Comparison of ENCODE assay signal across 16 cellular contexts in the genomic region with DNA sequence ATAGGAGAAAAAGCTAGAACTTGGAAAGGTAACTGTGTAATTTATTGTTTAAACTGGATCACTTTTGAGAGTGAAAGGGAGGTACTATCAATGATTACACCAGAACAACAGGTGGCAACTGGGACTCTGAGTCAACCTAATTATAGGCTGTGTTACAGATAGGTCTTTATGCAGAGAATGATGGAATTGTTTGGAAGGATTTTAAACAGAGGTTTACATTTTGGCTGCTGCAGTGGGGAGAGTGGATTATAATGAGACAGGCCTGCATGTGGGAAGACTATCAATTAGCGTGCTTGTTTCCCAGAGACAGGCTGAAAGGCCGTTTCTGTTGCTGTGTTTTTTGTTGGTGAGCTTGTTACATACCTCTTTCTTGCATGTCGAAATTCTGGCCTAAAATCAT.
DNase-seq lines count a peak whose midpoint lies in the region; ATAC-seq and TF ChIP-seq lines count a peak whose summit lies in the region.
"Had no signal": no experiment of that assay in that cellular context is flagged by ENCODE, and none has a peak within 500 bp of the region (broad histone marks: within the 10 kb centered on the region; RNA-seq: fewer than 3 reads in every experiment).

No MANE protein-coding gene starts in this region.

- H3K36me3 ChIP-seq in neuronal stem cell (replicated peaks in 1 of 2; ENCODE audit: control insufficient read depth in 2 of 2, insufficient read depth in 2 of 2, low read length in 2 of 2) = no peaks in the 10 kb centered on the region
- H3K36me3 ChIP-seq in gastrocnemius medialis = no peaks in the 10 kb centered on the region
- H3K36me3 ChIP-seq: thoracic aorta had no signal

- H3K27me3 Mint-ChIP-seq in natural killer cell treated with Interleukin-12 subunit alpha and Interleukin-12 subunit beta and Interleukin-15 and Interleukin-18, amount 100 ng/mL, for 72 hours = no peaks in the 10 kb centered on the region
- H3K27me3 Mint-ChIP-seq: CD4-positive, alpha-beta T cell; dendritic cell treated with granulocyte-macrophage colony-stimulating factor and Interleukin-4, amounts not matched to agents 40 ng/mL and 50 ng/mL, for 4 days had no signal

- H3K9me3 Mint-ChIP-seq in natural killer cell treated with Interleukin-12 subunit alpha and Interleukin-12 subunit beta and Interleukin-15 and Interleukin-18, amount 100 ng/mL, for 72 hours = peaks cover 4% of the 10 kb centered on the region
- H3K9me3 Mint-ChIP-seq: activated T-helper 1 cell treated with anti-CD3 and anti-CD28 coated beads, Interleukin-12 subunit alpha, Interleukin-12 subunit beta, Interleukin-2, Interleukin-4 antibody, amounts not matched to agents 30 ng/mL and 10 ng/mL and 1 ng/mL, durations not matched to agents 14 hours and 24 hours and 36 hours; CD4-positive, alpha-beta T cell; dendritic cell treated with granulocyte-macrophage colony-stimulating factor and Interleukin-4, amounts not matched to agents 40 ng/mL and 50 ng/mL, for 4 days; H9 had no signal

- WGBS in neuronal stem cell (ENCODE audit: extremely low coverage in 2 of 2, insufficient read length in 2 of 2, insufficient replicate concordance in 1 of 2), 2 donors = no CpG with 5 or more reads among the region's 3 CpGs

- H3K9me3 ChIP-seq in neuronal stem cell (replicated peaks in 1 of 2; ENCODE audit: control insufficient read depth in 2 of 2, insufficient read depth in 1 of 2, low read depth in 1 of 2, low read length in 2 of 2) (no peaks in the 10 kb centered on the region), gastrocnemius medialis (no peaks in the 10 kb centered on the region)
- H3K9me3 ChIP-seq: thoracic aorta had no signal

- no peak overlapping the region for H2BK15ac ChIP-seq in neuronal stem cell (ENCODE audit: low read length)

- H3K27ac ChIP-seq in neuronal stem cell (replicated peaks; ENCODE audit: low read length) = no peak overlapping the region
- H3K27ac ChIP-seq in gastrocnemius medialis = no peak overlapping the region
- H3K27ac ChIP-seq: thoracic aorta had no signal

- H2AFZ ChIP-seq in neuronal stem cell (ENCODE audit: low read length) = peak overlapping the region; percentile 51

- no peak overlapping the region for H3K4me3 Mint-ChIP-seq in natural killer cell treated with Interleukin-12 subunit alpha and Interleukin-12 subunit beta and Interleukin-15 and Interleukin-18, amount 100 ng/mL, for 72 hours
- H3K4me3 Mint-ChIP-seq: activated T-helper 1 cell treated with anti-CD3 and anti-CD28 coated beads, Interleukin-12 subunit alpha, Interleukin-12 subunit beta, Interleukin-2, Interleukin-4 antibody, amounts not matched to agents 30 ng/mL and 10 ng/mL and 1 ng/mL, durations not matched to agents 14 hours and 24 hours and 36 hours; CD4-positive, alpha-beta T cell; dendritic cell treated with granulocyte-macrophage colony-stimulating factor and Interleukin-4, amounts not matched to agents 40 ng/mL and 50 ng/mL, for 4 days; H9 had no signal

- H3K4ac ChIP-seq in neuronal stem cell (ENCODE audit: low read length) = no peak overlapping the region

- H3K18ac ChIP-seq in neuronal stem cell (ENCODE audit: low read length) = no peak overlapping the region

- no peak overlapping the region for H2BK5ac ChIP-seq in neuronal stem cell (ENCODE audit: low read length)

- H3K79me1 ChIP-seq in neuronal stem cell (ENCODE audit: low read depth, low read length) = no peaks in the 10 kb centered on the region

- H3K23ac ChIP-seq in neuronal stem cell (ENCODE audit: low read depth, low read length, poor library complexity) = no peak overlapping the region

- peaks cover 2% of the 10 kb centered on the region in 2 donors for H3K4me1 ChIP-seq in neuronal stem cell (ENCODE audit: control insufficient read depth in 2 of 2, insufficient read depth in 1 of 2, low read depth in 1 of 2, low read length in 2 of 2)
- no peaks in the 10 kb centered on the region for H3K4me1 ChIP-seq in gastrocnemius medialis

- H3K9ac ChIP-seq in neuronal stem cell (ENCODE audit: low read depth, low read length, poor library complexity) = no peak overlapping the region

- in situ Hi-C loops in SK-MEL-5 (cut with HindIII; ENCODE audit: low pct_unique_long_range_greater_than_20kb, low sequenced_read_pairs) = no loop called here
- in situ Hi-C loops in gastrocnemius medialis (cut with MboI; ENCODE audit: low sequenced_read_pairs in 4 of 4) = no loop called here

- H3K36me3 Mint-ChIP-seq in natural killer cell treated with Interleukin-12 subunit alpha and Interleukin-12 subunit beta and Interleukin-15 and Interleukin-18, amount 100 ng/mL, for 72 hours = no peaks in the 10 kb centered on the region

- no peak overlapping the region for H4K8ac ChIP-seq in neuronal stem cell (ENCODE audit: low read depth, low read length)

- DNase-seq in NCI-H146 treated with DMSO at 0.1 percent for 48 hours (lab: John Stamatoyannopoulos, UW; ENCODE audit: unreplicated experiment) (peak; percentile 97), SK-MEL-5 (ENCODE audit: low read depth, low spot score) (peak; percentile 33), neuronal stem cell (ENCODE audit: low spot score) (no peak), gastrocnemius medialis (no peak)
- no peak for DNase-seq in natural killer cell treated with Interleukin-12 subunit alpha and Interleukin-12 subunit beta and Interleukin-15 and Interleukin-18, amount 100 ng/mL, for 72 hours (ENCODE audit: low spot score)
- DNase-seq: activated CD4-positive, alpha-beta T cell treated with anti-CD3 and anti-CD28 coated beads, Interleukin-2, amount 50 U/mL, for 1 hour; amniotic stem cell; CD4-positive, alpha-beta T cell; H9 had no signal

- no peak overlapping the region for H4K91ac ChIP-seq in neuronal stem cell (ENCODE audit: low read depth, low read length, poor library complexity)

- TF ChIP-seq POLR2A in gastrocnemius medialis (IDR thresholded peaks at IDR 0.05) = no peak

- no peak for TF ChIP-seq CTCF in gastrocnemius medialis (IDR thresholded peaks at IDR 0.05 in 4 of 5, conservative IDR thresholded peaks at IDR 0.05 in 1 of 5)

- H3K4me2 ChIP-seq in neuronal stem cell (ENCODE audit: insufficient read depth, low read length, poor library complexity, severe bottlenecking) = no peak overlapping the region

- no peaks in the 10 kb centered on the region for H3K4me1 Mint-ChIP-seq in natural killer cell treated with Interleukin-12 subunit alpha and Interleukin-12 subunit beta and Interleukin-15 and Interleukin-18, amount 100 ng/mL, for 72 hours (ENCODE audit: low read depth in 2 of 2)

- intact Hi-C loops in gastrocnemius medialis (cut with DNase I; ENCODE audit: low total_unique reads) = no loop called here

- H2BK12ac ChIP-seq in neuronal stem cell (ENCODE audit: low read length) = no peak overlapping the region

- no peak overlapping the region for H2AK5ac ChIP-seq in neuronal stem cell (ENCODE audit: low read depth, low read length)

- no peak overlapping the region for H3K27ac Mint-ChIP-seq in natural killer cell treated with Interleukin-12 subunit alpha and Interleukin-12 subunit beta and Interleukin-15 and Interleukin-18, amount 100 ng/mL, for 72 hours
- H3K27ac Mint-ChIP-seq: activated T-helper 1 cell treated with anti-CD3 and anti-CD28 coated beads, Interleukin-12 subunit alpha, Interleukin-12 subunit beta, Interleukin-2, Interleukin-4 antibody, amounts not matched to agents 30 ng/mL and 10 ng/mL and 1 ng/mL, durations not matched to agents 14 hours and 24 hours and 36 hours; CD4-positive, alpha-beta T cell; dendritic cell treated with granulocyte-macrophage colony-stimulating factor and Interleukin-4, amounts not matched to agents 40 ng/mL and 50 ng/mL, for 4 days; H9 had no signal

- H3K4me3 ChIP-seq in neuronal stem cell (ENCODE audit: low read length in 2 of 2) (no peak overlapping the region), gastrocnemius medialis (no peak overlapping the region)
- H3K4me3 ChIP-seq: thoracic aorta had no signal

- no peak overlapping the region for H3K14ac ChIP-seq in neuronal stem cell (ENCODE audit: low read length)

- H2BK120ac ChIP-seq in neuronal stem cell (ENCODE audit: low read depth, low read length) = no peak overlapping the region

- ATAC-seq in GM18907 (IDR thresholded peaks at IDR 0.05; ENCODE audit: unreplicated experiment) = peak; percentile 59
- ATAC-seq in natural killer cell treated with Interleukin-12 subunit alpha and Interleukin-12 subunit beta and Interleukin-15 and Interleukin-18, amount 100 ng/mL, for 72 hours = no peak
- ATAC-seq in gastrocnemius medialis = no peak
- ATAC-seq in HG03025 (IDR thresholded peaks at IDR 0.05; ENCODE audit: low FRiP score, unreplicated experiment) = no peak
- no peak for ATAC-seq in HG02623 (IDR thresholded peaks at IDR 0.05; ENCODE audit: unreplicated experiment)
- ATAC-seq: Panc1 had no signal

- H3K27me3 ChIP-seq in neuronal stem cell (ENCODE audit: control insufficient read depth in 3 of 3, insufficient read depth in 3 of 3, low read depth in 1 of 3, low read length in 3 of 3) = no peaks in the 10 kb centered on the region
- H3K27me3 ChIP-seq in gastrocnemius medialis = no peaks in the 10 kb centered on the region

Comparison
In these comparisons a context has a peak if more than half of its experiments do, and no peak if none do; other contexts are left out.
1. DNase-seq: peak in NCI-H146 treated with DMSO at 0.1 percent for 48 hours (single experiment) and SK-MEL-5 (single experiment); none in neuronal stem cell (single experiment), natural killer cell treated with Interleukin-12 subunit alpha and Interleukin-12 subunit beta and Interleukin-15 and Interleukin-18, amount 100 ng/mL, for 72 hours (single experiment) and gastrocnemius medialis (0 of 2).